ENCODE assay signal across 8 cellular contexts in genomic region chr11:6612816-6613136, GRCh38. TPM values are rescaled to one million over a fixed set of nuclear protein-coding genes. Genes with fewer than 3 reads are reported as not detected.
DNase-seq lines count a peak whose midpoint lies in the region; ATAC-seq and TF ChIP-seq lines count a peak whose summit lies in the region.

No MANE protein-coding gene starts in this region.

- ATAC-seq in GM19328 (IDR thresholded peaks at IDR 0.05; ENCODE audit: unreplicated experiment), result peak; percentile 1
- ATAC-seq in HG03378 (IDR thresholded peaks at IDR 0.05; ENCODE audit: unreplicated experiment), result peak; percentile 23
- peak; percentile 37 for ATAC-seq in left ventricle myocardium superior
- ATAC-seq in stimulated activated naive CD8-positive, alpha-beta T cell treated with anti-CD3 and anti-CD28 coated beads, Interleukin-15, Interleukin-2, amounts not matched to agents 100 U/mL and 50 U/mL, for 24 hours, result no peak
- ATAC-seq in HG03571 (IDR thresholded peaks at IDR 0.05; ENCODE audit: unreplicated experiment), result no peak

- DNase-seq in BE2C (no peak), SKM-1 (lab: John Stamatoyannopoulos, UW; ENCODE audit: unreplicated experiment) (peak; percentile 41), left ventricle myocardium superior (no peak), germinal center (ENCODE audit: low spot score) (no peak)
- peak; percentile 41 for DNase-seq in stimulated activated naive CD8-positive, alpha-beta T cell treated with anti-CD3 and anti-CD28 coated beads, Interleukin-15, Interleukin-2, amounts not matched to agents 100 U/mL and 50 U/mL, for 24 hours

- intact Hi-C loops in left ventricle myocardium superior (cut with micrococcal nuclease), result loop anchor here (2.0 kb wide), 1 partner anchor 70 kb away; the partner anchor contains the start of gene MRPL17

- H3K27me3 ChIP-seq in BE2C, result no peaks in the 10 kb centered on the region

- H3K36me3 ChIP-seq in BE2C, result peaks cover 9% of the 10 kb centered on the region

- peak; percentile 36 for TF ChIP-seq CTCF in BE2C (IDR thresholded peaks at IDR 0.05; ENCODE audit: low read depth, low read length)

- no peaks in the 10 kb centered on the region for H3K4me1 ChIP-seq in BE2C

- H3K4me3 ChIP-seq in BE2C (ENCODE audit: low read depth, low read length), result peak overlapping the region; percentile 72

- no peaks in the 10 kb centered on the region for H3K9me3 ChIP-seq in BE2C

RNA-seq across cellular contexts. Expression of gene TAF10, which starts 0.8 kb away (rescaled TPM):
- polyA plus RNA-seq in BE2C (2012; ENCODE audit: insufficient read depth, insufficient read length, low read depth), result 218 TPM
- 89.4 TPM for total RNA-seq in left ventricle myocardium superior

RNA-seq across cellular contexts. Expression of gene TPP1, which starts 6.4 kb away (rescaled TPM):
- polyA plus RNA-seq in BE2C (2012; ENCODE audit: insufficient read depth, insufficient read length, low read depth), result 27.2 TPM
- total RNA-seq in left ventricle myocardium superior, result 77.7 TPM

RNA-seq across cellular contexts. Expression of gene ILK, which starts 9.2 kb away (rescaled TPM):
- polyA plus RNA-seq in BE2C (2012; ENCODE audit: insufficient read depth, insufficient read length, low read depth), result 155 TPM
- 210 TPM for total RNA-seq in left ventricle myocardium superior

RNA-seq across cellular contexts. Expression of gene RRP8, which starts 9.4 kb away (rescaled TPM):
- 30.2 TPM for polyA plus RNA-seq in BE2C (2012; ENCODE audit: insufficient read depth, insufficient read length, low read depth)
- total RNA-seq in left ventricle myocardium superior, result 22.1 TPM

RNA-seq across cellular contexts. Expression of gene DCHS1, which starts 42.8 kb away (rescaled TPM):
- polyA plus RNA-seq in BE2C (2012; ENCODE audit: insufficient read depth, insufficient read length, low read depth), result 9.6 TPM
- 8.8 TPM for total RNA-seq in left ventricle myocardium superior

Comparison
In these comparisons a context has a peak if more than half of its experiments do, and no peak if none do; other contexts are left out.
1. DNase-seq: peak in SKM-1 (single experiment) and stimulated activated naive CD8-positive, alpha-beta T cell treated with anti-CD3 and anti-CD28 coated beads, Interleukin-15, Interleukin-2, amounts not matched to agents 100 U/mL and 50 U/mL, for 24 hours (single experiment); none in BE2C (single experiment), left ventricle myocardium superior (single experiment) and germinal center (single experiment).
2. ATAC-seq: peak in GM19328 (single experiment), HG03378 (single experiment) and left ventricle myocardium superior (single experiment); none in stimulated activated naive CD8-positive, alpha-beta T cell treated with anti-CD3 and anti-CD28 coated beads, Interleukin-15, Interleukin-2, amounts not matched to agents 100 U/mL and 50 U/mL, for 24 hours (single experiment) and HG03571 (single experiment).